Comparison of ENCODE assay signal across 22 cellular contexts in the genomic region with DNA sequence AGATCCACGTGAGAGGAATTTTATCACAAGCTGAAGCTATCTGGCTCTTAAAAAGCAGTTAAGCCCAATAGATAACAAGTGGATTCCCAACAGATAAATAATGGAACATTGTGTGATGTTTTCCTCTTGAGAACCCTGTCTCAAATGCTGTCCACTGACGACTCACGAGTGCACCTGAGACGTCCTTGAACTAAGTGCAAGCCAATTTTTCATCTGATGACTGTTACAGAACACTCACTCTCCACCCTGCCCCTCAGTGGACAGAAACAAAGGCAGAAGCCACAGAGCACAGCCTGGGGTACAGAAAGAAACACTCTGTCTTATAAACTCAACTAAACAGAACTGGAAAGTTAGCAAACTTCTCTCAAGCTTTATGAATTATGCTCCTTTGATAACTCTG.
"Had no signal": no experiment of that assay in that cellular context is flagged by ENCODE, and none has a peak within 500 bp of the region (broad histone marks: within the 10 kb centered on the region; RNA-seq: fewer than 3 reads in every experiment).

No MANE protein-coding gene starts in this region.

- H3K27me3 Mint-ChIP-seq: dendritic cell treated with granulocyte-macrophage colony-stimulating factor and Interleukin-4, amounts not matched to agents 40 ng/mL and 50 ng/mL, for 4 days; effector memory CD8-positive, alpha-beta T cell had no signal

- DNase-seq: effector CD8-positive, alpha-beta T cell; effector memory CD8-positive, alpha-beta T cell; endodermal cell; erythroblast; esophagus squamous epithelium; foreskin fibroblast; foreskin melanocyte; gastrocnemius medialis; glutamatergic neuron; head of caudate nucleus; heart right ventricle; hippocampal formation; left cardiac atrium; left lung; left ventricle myocardium superior; lower lobe of right lung; mesenchymal stem cell; midbrain had no signal

- H3K27ac ChIP-seq: coronary artery, epithelial cell of prostate, esophagus squamous epithelium, gastrocnemius medialis, heart right ventricle, left lung, lower lobe of right lung had no signal

- H3K36me3 ChIP-seq: esophagus squamous epithelium, gastrocnemius medialis, heart right ventricle, left lung, lower lobe of right lung had no signal

- H3K27me3 ChIP-seq: esophagus squamous epithelium, gastrocnemius medialis, heart right ventricle, left lung had no signal

- H3K27ac Mint-ChIP-seq: dendritic cell treated with granulocyte-macrophage colony-stimulating factor and Interleukin-4, amounts not matched to agents 40 ng/mL and 50 ng/mL, for 4 days; effector memory CD8-positive, alpha-beta T cell; endodermal cell had no signal

- H3K9me3 ChIP-seq: esophagus squamous epithelium, gastrocnemius medialis, lower lobe of right lung had no signal

- ATAC-seq: effector memory CD8-positive, alpha-beta T cell; esophagus mucosa; gastrocnemius medialis; heart right ventricle; left lung; left ventricle myocardium superior; lower lobe of right lung had no signal

- H3K4me3 ChIP-seq: coronary artery, esophagus squamous epithelium, gastrocnemius medialis, heart right ventricle, left lung, lower lobe of right lung had no signal

- H3K4me3 Mint-ChIP-seq: dendritic cell treated with granulocyte-macrophage colony-stimulating factor and Interleukin-4, amounts not matched to agents 40 ng/mL and 50 ng/mL, for 4 days; effector memory CD8-positive, alpha-beta T cell; endodermal cell had no signal

- H3K4me1 Mint-ChIP-seq: endodermal cell had no signal

- H3K4me1 ChIP-seq: esophagus squamous epithelium, gastrocnemius medialis, heart right ventricle, left lung, lower lobe of right lung had no signal
